ENCODE assay signal across 1 cellular context in the genomic region with DNA sequence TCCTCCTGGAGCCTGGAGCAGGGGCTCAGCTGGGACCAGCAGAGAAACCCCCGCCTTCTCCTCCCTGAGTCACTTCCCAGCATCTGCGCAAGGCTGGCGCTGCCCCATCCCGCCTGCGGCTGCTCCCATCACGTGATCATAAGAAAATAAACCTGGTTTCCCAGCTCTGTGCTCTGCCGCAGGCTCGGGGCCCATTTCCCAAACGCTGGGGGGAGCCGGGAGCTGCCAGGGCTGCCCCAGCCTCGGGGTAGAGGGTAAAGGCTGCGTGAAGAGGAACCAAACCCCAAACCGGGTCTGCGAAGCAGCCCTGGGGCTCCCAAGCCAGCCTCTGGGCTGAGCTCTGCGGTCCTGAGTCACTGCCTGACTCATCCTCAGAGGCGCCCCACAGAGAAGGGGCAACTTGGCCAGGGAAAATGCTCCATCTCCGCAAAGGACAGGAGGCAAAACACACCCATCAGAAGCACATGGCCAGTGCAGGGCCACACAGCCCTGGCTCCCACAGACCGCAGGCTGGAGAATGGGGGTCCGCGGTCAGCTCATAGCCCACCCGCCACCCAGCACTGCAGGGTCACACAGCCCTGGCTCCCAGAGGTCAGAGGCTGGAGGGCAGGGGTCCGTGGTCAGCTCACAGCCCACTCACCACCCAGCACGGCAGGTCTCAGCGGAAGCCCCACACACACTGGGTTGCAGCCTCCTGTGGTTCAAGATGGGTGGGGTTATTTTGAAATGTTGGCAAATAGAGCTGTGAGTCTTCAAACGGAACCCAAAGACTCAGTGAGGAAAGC.
A peak's percentile ranks its signal among the peaks of the same experiment; 100 is the strongest.
TF ChIP-seq lines count a peak whose summit lies in the region.

No MANE protein-coding gene starts in this region.

TF ChIP-seq in K562, 482 proteins besides CTCF, POLR2A, EP300 and RAD21 (continued from another document and continues in another):
- TF ChIP-seq DEAF1 (CRISPR knock-in tag; IDR thresholded peaks at IDR 0.05) (no peak), SREBF1 (IDR thresholded peaks at IDR 0.05; ENCODE audit: borderline replicate concordance, low read depth, low read length) (no peak), ZNF780A (CRISPR knock-in tag; IDR thresholded peaks at IDR 0.05) (no peak), IFI16 (CRISPR knock-in tag; IDR thresholded peaks at IDR 0.05) (no peak), ETV5 (CRISPR knock-in tag; IDR thresholded peaks at IDR 0.05; ENCODE audit: low read depth) (no peak), NFXL1 (CRISPR knock-in tag; IDR thresholded peaks at IDR 0.05) (no peak), ZNF165 (CRISPR knock-in tag; IDR thresholded peaks at IDR 0.05; ENCODE audit: borderline replicate concordance) (no peak), MTA1 (IDR thresholded peaks at IDR 0.05; ENCODE audit: borderline replicate concordance) (no peak), NCOA6 (IDR thresholded peaks at IDR 0.05) (no peak), PHTF2 (CRISPR knock-in tag; IDR thresholded peaks at IDR 0.05) (no peak), U2AF2 (optimal IDR thresholded peaks at IDR 0.05; ENCODE audit: low read depth, low read length) (no peak), ZBTB5 (IDR thresholded peaks at IDR 0.05) (no peak), ZC3H8 (IDR thresholded peaks at IDR 0.05) (no peak), NFE2L1 (tag; IDR thresholded peaks at IDR 0.05; ENCODE audit: borderline replicate concordance, low read depth) (no peak), SP1 (CRISPR knock-in tag; IDR thresholded peaks at IDR 0.05) (no peak), ZNF764 (CRISPR knock-in tag; IDR thresholded peaks at IDR 0.05; ENCODE audit: low read depth) (no peak), KAT2B (IDR thresholded peaks at IDR 0.05; ENCODE audit: low read depth, low read length) (no peak), RCOR1 (IDR thresholded peaks at IDR 0.05; ENCODE audit: borderline replicate concordance in 1 of 2, low read depth in 2 of 2, low read length in 2 of 2) (peak in 1 of 2 experiments; percentile 67; a peak in 2 of 4 replicates), SMARCC2 (IDR thresholded peaks at IDR 0.05; ENCODE audit: low read depth) (peak; percentile 80; the same call in 1 of the 2 replicates), RBM14 (IDR thresholded peaks at IDR 0.05; ENCODE audit: borderline replicate concordance, insufficient read depth, low read depth, low read length) (no peak), ELK1 (CRISPR knock-in tag; IDR thresholded peaks at IDR 0.05) (no peak), POU5F1 (IDR thresholded peaks at IDR 0.05; ENCODE audit: borderline replicate concordance, low read depth, low read length, partially characterized antibody) (no peak), ZNF740 (CRISPR knock-in tag; IDR thresholded peaks at IDR 0.05) (no peak), ZNF740 (tag; IDR thresholded peaks at IDR 0.05) (no peak), KLF13 (tag; IDR thresholded peaks at IDR 0.05; ENCODE audit: borderline replicate concordance, low read depth) (no peak), DIDO1 (tag; IDR thresholded peaks at IDR 0.05; ENCODE audit: low read depth) (no peak), GATAD2B (IDR thresholded peaks at IDR 0.05; ENCODE audit: borderline replicate concordance) (no peak; the same call in 1 of the 2 replicates), TFAM (CRISPR knock-in tag; conservative IDR thresholded peaks at IDR 0.05) (no peak), USF2 (CRISPR knock-in tag; IDR thresholded peaks at IDR 0.05) (peak; percentile 96), NUFIP1 (IDR thresholded peaks at IDR 0.05; ENCODE audit: partially characterized antibody) (no peak), MXI1 (IDR thresholded peaks at IDR 0.05; ENCODE audit: low read depth, low read length) (no peak), HCFC1 (IDR thresholded peaks at IDR 0.05; ENCODE audit: low read depth, low read length) (no peak), ZNF174 (CRISPR knock-in tag; IDR thresholded peaks at IDR 0.05) (no peak), NCOA2 (IDR thresholded peaks at IDR 0.05; ENCODE audit: partially characterized antibody in 2 of 2) (no peak), ZC3H11A (IDR thresholded peaks at IDR 0.05; ENCODE audit: low read depth, low read length) (no peak), CREM (IDR thresholded peaks at IDR 0.05; ENCODE audit: low read depth) (0 out of 2 replicates have a peak, but pooled peaks have one; percentile 8)
- TF ChIP-seq, protein P1, sequence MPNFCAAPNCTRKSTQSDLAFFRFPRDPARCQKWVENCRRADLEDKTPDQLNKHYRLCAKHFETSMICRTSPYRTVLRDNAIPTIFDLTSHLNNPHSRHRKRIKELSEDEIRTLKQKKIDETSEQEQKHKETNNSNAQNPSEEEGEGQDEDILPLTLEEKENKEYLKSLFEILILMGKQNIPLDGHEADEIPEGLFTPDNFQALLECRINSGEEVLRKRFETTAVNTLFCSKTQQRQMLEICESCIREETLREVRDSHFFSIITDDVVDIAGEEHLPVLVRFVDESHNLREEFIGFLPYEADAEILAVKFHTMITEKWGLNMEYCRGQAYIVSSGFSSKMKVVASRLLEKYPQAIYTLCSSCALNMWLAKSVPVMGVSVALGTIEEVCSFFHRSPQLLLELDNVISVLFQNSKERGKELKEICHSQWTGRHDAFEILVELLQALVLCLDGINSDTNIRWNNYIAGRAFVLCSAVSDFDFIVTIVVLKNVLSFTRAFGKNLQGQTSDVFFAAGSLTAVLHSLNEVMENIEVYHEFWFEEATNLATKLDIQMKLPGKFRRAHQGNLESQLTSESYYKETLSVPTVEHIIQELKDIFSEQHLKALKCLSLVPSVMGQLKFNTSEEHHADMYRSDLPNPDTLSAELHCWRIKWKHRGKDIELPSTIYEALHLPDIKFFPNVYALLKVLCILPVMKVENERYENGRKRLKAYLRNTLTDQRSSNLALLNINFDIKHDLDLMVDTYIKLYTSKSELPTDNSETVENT (CRISPR knock-in tag; IDR thresholded peaks at IDR 0.05): no peak
- TF ChIP-seq, protein P2, sequence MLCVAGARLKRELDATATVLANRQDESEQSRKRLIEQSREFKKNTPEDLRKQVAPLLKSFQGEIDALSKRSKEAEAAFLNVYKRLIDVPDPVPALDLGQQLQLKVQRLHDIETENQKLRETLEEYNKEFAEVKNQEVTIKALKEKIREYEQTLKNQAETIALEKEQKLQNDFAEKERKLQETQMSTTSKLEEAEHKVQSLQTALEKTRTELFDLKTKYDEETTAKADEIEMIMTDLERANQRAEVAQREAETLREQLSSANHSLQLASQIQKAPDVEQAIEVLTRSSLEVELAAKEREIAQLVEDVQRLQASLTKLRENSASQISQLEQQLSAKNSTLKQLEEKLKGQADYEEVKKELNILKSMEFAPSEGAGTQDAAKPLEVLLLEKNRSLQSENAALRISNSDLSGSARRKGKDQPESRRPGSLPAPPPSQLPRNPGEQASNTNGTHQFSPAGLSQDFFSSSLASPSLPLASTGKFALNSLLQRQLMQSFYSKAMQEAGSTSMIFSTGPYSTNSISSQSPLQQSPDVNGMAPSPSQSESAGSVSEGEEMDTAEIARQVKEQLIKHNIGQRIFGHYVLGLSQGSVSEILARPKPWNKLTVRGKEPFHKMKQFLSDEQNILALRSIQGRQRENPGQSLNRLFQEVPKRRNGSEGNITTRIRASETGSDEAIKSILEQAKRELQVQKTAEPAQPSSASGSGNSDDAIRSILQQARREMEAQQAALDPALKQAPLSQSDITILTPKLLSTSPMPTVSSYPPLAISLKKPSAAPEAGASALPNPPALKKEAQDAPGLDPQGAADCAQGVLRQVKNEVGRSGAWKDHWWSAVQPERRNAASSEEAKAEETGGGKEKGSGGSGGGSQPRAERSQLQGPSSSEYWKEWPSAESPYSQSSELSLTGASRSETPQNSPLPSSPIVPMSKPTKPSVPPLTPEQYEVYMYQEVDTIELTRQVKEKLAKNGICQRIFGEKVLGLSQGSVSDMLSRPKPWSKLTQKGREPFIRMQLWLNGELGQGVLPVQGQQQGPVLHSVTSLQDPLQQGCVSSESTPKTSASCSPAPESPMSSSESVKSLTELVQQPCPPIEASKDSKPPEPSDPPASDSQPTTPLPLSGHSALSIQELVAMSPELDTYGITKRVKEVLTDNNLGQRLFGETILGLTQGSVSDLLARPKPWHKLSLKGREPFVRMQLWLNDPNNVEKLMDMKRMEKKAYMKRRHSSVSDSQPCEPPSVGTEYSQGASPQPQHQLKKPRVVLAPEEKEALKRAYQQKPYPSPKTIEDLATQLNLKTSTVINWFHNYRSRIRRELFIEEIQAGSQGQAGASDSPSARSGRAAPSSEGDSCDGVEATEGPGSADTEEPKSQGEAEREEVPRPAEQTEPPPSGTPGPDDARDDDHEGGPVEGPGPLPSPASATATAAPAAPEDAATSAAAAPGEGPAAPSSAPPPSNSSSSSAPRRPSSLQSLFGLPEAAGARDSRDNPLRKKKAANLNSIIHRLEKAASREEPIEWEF (CRISPR knock-in tag; IDR thresholded peaks at IDR 0.05): no peak
- TF ChIP-seq, protein P3, sequence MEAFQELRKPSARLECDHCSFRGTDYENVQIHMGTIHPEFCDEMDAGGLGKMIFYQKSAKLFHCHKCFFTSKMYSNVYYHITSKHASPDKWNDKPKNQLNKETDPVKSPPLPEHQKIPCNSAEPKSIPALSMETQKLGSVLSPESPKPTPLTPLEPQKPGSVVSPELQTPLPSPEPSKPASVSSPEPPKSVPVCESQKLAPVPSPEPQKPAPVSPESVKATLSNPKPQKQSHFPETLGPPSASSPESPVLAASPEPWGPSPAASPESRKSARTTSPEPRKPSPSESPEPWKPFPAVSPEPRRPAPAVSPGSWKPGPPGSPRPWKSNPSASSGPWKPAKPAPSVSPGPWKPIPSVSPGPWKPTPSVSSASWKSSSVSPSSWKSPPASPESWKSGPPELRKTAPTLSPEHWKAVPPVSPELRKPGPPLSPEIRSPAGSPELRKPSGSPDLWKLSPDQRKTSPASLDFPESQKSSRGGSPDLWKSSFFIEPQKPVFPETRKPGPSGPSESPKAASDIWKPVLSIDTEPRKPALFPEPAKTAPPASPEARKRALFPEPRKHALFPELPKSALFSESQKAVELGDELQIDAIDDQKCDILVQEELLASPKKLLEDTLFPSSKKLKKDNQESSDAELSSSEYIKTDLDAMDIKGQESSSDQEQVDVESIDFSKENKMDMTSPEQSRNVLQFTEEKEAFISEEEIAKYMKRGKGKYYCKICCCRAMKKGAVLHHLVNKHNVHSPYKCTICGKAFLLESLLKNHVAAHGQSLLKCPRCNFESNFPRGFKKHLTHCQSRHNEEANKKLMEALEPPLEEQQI (IDR thresholded peaks at IDR 0.05): no peak
- TF ChIP-seq, protein P4, sequence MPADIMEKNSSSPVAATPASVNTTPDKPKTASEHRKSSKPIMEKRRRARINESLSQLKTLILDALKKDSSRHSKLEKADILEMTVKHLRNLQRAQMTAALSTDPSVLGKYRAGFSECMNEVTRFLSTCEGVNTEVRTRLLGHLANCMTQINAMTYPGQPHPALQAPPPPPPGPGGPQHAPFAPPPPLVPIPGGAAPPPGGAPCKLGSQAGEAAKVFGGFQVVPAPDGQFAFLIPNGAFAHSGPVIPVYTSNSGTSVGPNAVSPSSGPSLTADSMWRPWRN (IDR thresholded peaks at IDR 0.05; ENCODE audit: low read depth): no peak; the same call in 1 of the 2 replicates
